9 cellular contexts compared by ENCODE assay signal in genomic region chr11:120511804-120512726, GRCh38. TPM values are rescaled to one million over a fixed set of nuclear protein-coding genes. Genes with fewer than 3 reads are reported as not detected.
DNase-seq lines count a peak whose midpoint lies in the region; ATAC-seq and TF ChIP-seq lines count a peak whose summit lies in the region.
"Had no signal": no experiment of that assay in that cellular context is flagged by ENCODE, and none has a peak within 500 bp of the region (broad histone marks: within the 10 kb centered on the region; RNA-seq: fewer than 3 reads in every experiment).

No MANE protein-coding gene starts in this region.

- ATAC-seq in activated naive CD8-positive, alpha-beta T cell treated with anti-CD3 and anti-CD28 coated beads, Interleukin-2, amount 10 ng/mL, durations not matched to agents 7 days and 5 days (ENCODE audit: low read depth): no peak
- ATAC-seq in lower lobe of right lung (no peak), GM19324 (IDR thresholded peaks at IDR 0.05; ENCODE audit: low FRiP score, unreplicated experiment) (no peak)

- peak overlapping the region; percentile 33 for H3K4me3 Mint-ChIP-seq in activated naive CD8-positive, alpha-beta T cell treated with anti-CD3 and anti-CD28 coated beads, Interleukin-2, amount 10 ng/mL, durations not matched to agents 7 days and 5 days
- no peak overlapping the region for H3K4me3 Mint-ChIP-seq in activated naive CD8-positive, alpha-beta T cell treated with anti-CD3 and anti-CD28 coated beads for 36 hours
- H3K4me3 Mint-ChIP-seq in type B pancreatic cell: peak overlapping the region; percentile 60

- intact Hi-C loops in adrenal gland (cut with DNase I): loop anchor here (2.0 to 10.0 kb wide), 6 partner anchors 173 to 683 kb away; no protein-coding TSS in a partner anchor
- intact Hi-C loops in lower lobe of right lung (cut with DNase I): loop anchor here (10.0 kb wide), 1 partner anchor 183 kb away; no protein-coding TSS in a partner anchor

- peaks cover 39% of the 10 kb centered on the region for H3K27me3 Mint-ChIP-seq in activated naive CD8-positive, alpha-beta T cell treated with anti-CD3 and anti-CD28 coated beads, Interleukin-2, amount 10 ng/mL, durations not matched to agents 7 days and 5 days
- peaks cover 83% of the 10 kb centered on the region for H3K27me3 Mint-ChIP-seq in activated naive CD8-positive, alpha-beta T cell treated with anti-CD3 and anti-CD28 coated beads for 36 hours
- peaks cover 72% of the 10 kb centered on the region for H3K27me3 Mint-ChIP-seq in type B pancreatic cell

- TF ChIP-seq POLR2A in adrenal gland (IDR thresholded peaks at IDR 0.05): peak in 1 of 2 donors; percentile 19

- H3K36me3 Mint-ChIP-seq in activated naive CD8-positive, alpha-beta T cell treated with anti-CD3 and anti-CD28 coated beads, Interleukin-2, amount 10 ng/mL, durations not matched to agents 7 days and 5 days: no peaks in the 10 kb centered on the region
- H3K36me3 Mint-ChIP-seq in activated naive CD8-positive, alpha-beta T cell treated with anti-CD3 and anti-CD28 coated beads for 36 hours: no peaks in the 10 kb centered on the region
- no peaks in the 10 kb centered on the region for H3K36me3 Mint-ChIP-seq in type B pancreatic cell

- no peaks in the 10 kb centered on the region for H3K36me3 ChIP-seq in adrenal gland (replicated peaks in 1 of 2)
- no peaks in the 10 kb centered on the region for H3K36me3 ChIP-seq in lower lobe of right lung

- WGBS in adrenal gland, 4 donors: 8 to 33% (median 20%) methylated on average over 3 to 69 of the region's 73 CpGs

- peaks cover 0 to 4% of the 10 kb centered on the region in 2 donors for H3K4me1 ChIP-seq in adrenal gland (replicated peaks in 1 of 2)
- peaks cover 3% of the 10 kb centered on the region for H3K4me1 ChIP-seq in lower lobe of right lung

- POLR2A ChIA-PET in activated naive CD8-positive, alpha-beta T cell treated with anti-CD3 and anti-CD28 coated beads, Interleukin-2, amount 10 ng/mL, durations not matched to agents 7 days and 5 days (lab: Charles Lee): no interaction called here

- peaks cover 3% of the 10 kb centered on the region for H3K4me1 Mint-ChIP-seq in activated naive CD8-positive, alpha-beta T cell treated with anti-CD3 and anti-CD28 coated beads, Interleukin-2, amount 10 ng/mL, durations not matched to agents 7 days and 5 days
- peaks cover 2% of the 10 kb centered on the region for H3K4me1 Mint-ChIP-seq in activated naive CD8-positive, alpha-beta T cell treated with anti-CD3 and anti-CD28 coated beads for 36 hours
- peaks cover 9% of the 10 kb centered on the region for H3K4me1 Mint-ChIP-seq in type B pancreatic cell (ENCODE audit: unreplicated experiment)

- H3K27ac Mint-ChIP-seq in activated naive CD8-positive, alpha-beta T cell treated with anti-CD3 and anti-CD28 coated beads, Interleukin-2, amount 10 ng/mL, durations not matched to agents 7 days and 5 days: no peak overlapping the region
- H3K27ac Mint-ChIP-seq in activated naive CD8-positive, alpha-beta T cell treated with anti-CD3 and anti-CD28 coated beads for 36 hours: no peak overlapping the region
- H3K27ac Mint-ChIP-seq in type B pancreatic cell: no peak overlapping the region

- H3K27ac ChIP-seq in adrenal gland (no peak overlapping the region), lower lobe of right lung (no peak overlapping the region)

- H3K9me3 Mint-ChIP-seq in activated naive CD8-positive, alpha-beta T cell treated with anti-CD3 and anti-CD28 coated beads, Interleukin-2, amount 10 ng/mL, durations not matched to agents 7 days and 5 days: no peaks in the 10 kb centered on the region
- H3K9me3 Mint-ChIP-seq in activated naive CD8-positive, alpha-beta T cell treated with anti-CD3 and anti-CD28 coated beads for 36 hours: no peaks in the 10 kb centered on the region
- no peaks in the 10 kb centered on the region for H3K9me3 Mint-ChIP-seq in type B pancreatic cell

- no peak for DNase-seq in activated naive CD8-positive, alpha-beta T cell treated with anti-CD3 and anti-CD28 coated beads, Interleukin-2, amount 10 ng/mL, durations not matched to agents 7 days and 5 days
- no peak for DNase-seq in activated naive CD8-positive, alpha-beta T cell treated with anti-CD3 and anti-CD28 coated beads for 36 hours
- DNase-seq in adrenal gland (peak in 5 of 7 donors; percentile 13 to 56 (median 41)), lower lobe of right lung (peak; percentile 47), type B pancreatic cell (ENCODE audit: extremely low spot score, unreplicated experiment) (peak; percentile 69), NCI-H748 treated with DMSO at 0.1 percent for 48 hours (lab: John Stamatoyannopoulos, UW) (no peak), midbrain (lab: John Stamatoyannopoulos, UW) (no peak)

- TF ChIP-seq CTCF in adrenal gland (IDR thresholded peaks at IDR 0.05) (no peak), lower lobe of right lung (IDR thresholded peaks at IDR 0.05) (no peak), type B pancreatic cell (conservative IDR thresholded peaks at IDR 0.05) (no peak)

- no peaks in the 10 kb centered on the region for H3K9me3 ChIP-seq in adrenal gland (replicated peaks in 1 of 3)
- no peaks in the 10 kb centered on the region for H3K9me3 ChIP-seq in lower lobe of right lung

- peak overlapping the region in 2 of 4 donors; percentile 34 to 70 for H3K4me3 ChIP-seq in adrenal gland
- H3K4me3 ChIP-seq in lower lobe of right lung: peak overlapping the region; percentile 33

- no peaks in the 10 kb centered on the region for H3K27me3 ChIP-seq in adrenal gland
- peaks cover 51% of the 10 kb centered on the region for H3K27me3 ChIP-seq in lower lobe of right lung (ENCODE audit: low read depth)

RNA-seq across cellular contexts. Expression of gene GRIK4, which starts 0.5 kb away (rescaled TPM):
- not detected for total RNA-seq in activated naive CD8-positive, alpha-beta T cell treated with anti-CD3 and anti-CD28 coated beads, Interleukin-2, amount 10 ng/mL, durations not matched to agents 7 days and 5 days
- total RNA-seq in activated naive CD8-positive, alpha-beta T cell treated with anti-CD3 and anti-CD28 coated beads for 36 hours: under 1 TPM; 0.40 to 0.43 TPM
- total RNA-seq in adrenal gland (1 to 10 TPM; 2.0 to 4.8 (median 3.9) TPM), lower lobe of right lung (2.2 TPM), type B pancreatic cell (ENCODE audit: low replicate concordance) (0.17 and 0.72 TPM in 2 replicates)
- polyA plus RNA-seq in adrenal gland: 1 to 10 TPM in 2 of 3 donors, under 1 TPM in 1; 0.97 to 1.3 (median 1.2) TPM
- total RNA-seq: NCI-H460 had no signal

Comparison
In these comparisons a context has a peak if more than half of its experiments do, and no peak if none do; other contexts are left out.
1. DNase-seq: peak in adrenal gland (5 of 7), lower lobe of right lung (single experiment) and type B pancreatic cell (single experiment); none in activated naive CD8-positive, alpha-beta T cell treated with anti-CD3 and anti-CD28 coated beads, Interleukin-2, amount 10 ng/mL, durations not matched to agents 7 days and 5 days (single experiment), activated naive CD8-positive, alpha-beta T cell treated with anti-CD3 and anti-CD28 coated beads for 36 hours (single experiment), NCI-H748 treated with DMSO at 0.1 percent for 48 hours (single experiment) and midbrain (single experiment).